18 cellular contexts compared by ENCODE assay signal in the genomic region with DNA sequence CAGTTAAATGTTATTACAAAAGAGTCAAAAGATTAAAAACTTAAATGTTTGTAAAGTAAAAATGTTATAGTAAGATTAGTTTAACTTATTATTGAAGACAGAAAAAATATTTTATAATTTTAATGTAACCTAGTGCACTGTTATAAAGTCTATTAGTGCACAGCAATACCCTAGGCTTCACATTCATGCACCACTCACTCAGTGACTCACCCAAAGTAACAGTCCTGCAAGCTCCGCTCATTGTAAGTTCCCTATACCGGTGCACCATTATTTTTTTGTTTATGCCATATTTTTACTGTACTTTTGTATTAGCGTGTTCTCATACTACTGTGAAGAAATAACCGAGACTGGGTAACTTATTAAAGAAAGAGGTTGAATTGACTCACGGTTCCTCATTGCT.
"Had no signal": no experiment of that assay in that cellular context is flagged by ENCODE, and none has a peak within 500 bp of the region (broad histone marks: within the 10 kb centered on the region; RNA-seq: fewer than 3 reads in every experiment).

No MANE protein-coding gene starts in this region.

- H3K27ac ChIP-seq: dorsolateral prefrontal cortex, pancreas, right lobe of liver, suprapubic skin, thyroid gland had no signal

- H3K4me3 Mint-ChIP-seq: naive B cell; nephron; stimulated activated effector memory CD8-positive, alpha-beta T cell treated with anti-CD3 and anti-CD28 coated beads, Interleukin-12 subunit alpha, Interleukin-12 subunit beta, amount 100 ng/mL, for 72 hours; type B pancreatic cell had no signal

- H3K4me1 Mint-ChIP-seq: naive B cell; stimulated activated effector memory CD8-positive, alpha-beta T cell treated with anti-CD3 and anti-CD28 coated beads, Interleukin-12 subunit alpha, Interleukin-12 subunit beta, amount 100 ng/mL, for 72 hours had no signal

- H3K36me3 Mint-ChIP-seq: naive B cell; stimulated activated effector memory CD8-positive, alpha-beta T cell treated with anti-CD3 and anti-CD28 coated beads, Interleukin-12 subunit alpha, Interleukin-12 subunit beta, amount 100 ng/mL, for 72 hours; type B pancreatic cell had no signal

- ATAC-seq: esophagus mucosa; pancreas; right lobe of liver; stimulated activated effector memory CD8-positive, alpha-beta T cell treated with anti-CD3 and anti-CD28 coated beads, Interleukin-12 subunit alpha, Interleukin-12 subunit beta, amount 100 ng/mL, for 72 hours; stimulated activated naive CD8-positive, alpha-beta T cell treated with anti-CD3 and anti-CD28 coated beads, Interleukin-15, Interleukin-2, amounts not matched to agents 100 U/mL and 50 U/mL, for 24 hours had no signal

- H3K9me3 ChIP-seq: pancreas, right lobe of liver, suprapubic skin, thyroid gland had no signal

- H3K4me3 ChIP-seq: dorsolateral prefrontal cortex, pancreas, right lobe of liver, suprapubic skin, thyroid gland had no signal

- H3K27me3 Mint-ChIP-seq: naive B cell, progenitor cell of endocrine pancreas had no signal

- H3K36me3 ChIP-seq: pancreas, right lobe of liver, suprapubic skin, thyroid gland had no signal

- H3K9me3 Mint-ChIP-seq: nephron, type B pancreatic cell had no signal

- H3K27ac Mint-ChIP-seq: naive B cell; nephron; progenitor cell of endocrine pancreas; stimulated activated effector memory CD8-positive, alpha-beta T cell treated with anti-CD3 and anti-CD28 coated beads, Interleukin-12 subunit alpha, Interleukin-12 subunit beta, amount 100 ng/mL, for 72 hours; type B pancreatic cell had no signal

- H3K27me3 ChIP-seq: dorsolateral prefrontal cortex, pancreas, right lobe of liver, suprapubic skin, thyroid gland had no signal

- DNase-seq: cortex of kidney; dorsolateral prefrontal cortex; effector CD8-positive, alpha-beta T cell; islet precursor cell; naive B cell; occipital lobe; pancreas; right lobe of liver; stimulated activated CD4-positive, alpha-beta T cell treated with anti-CD3 and anti-CD28 coated beads, Interleukin-4, amount 100 ng/mL, for 1 hour; stimulated activated CD8-positive, alpha-beta memory T cell treated with anti-CD3 and anti-CD28 coated beads, Interleukin-4, amount 100 ng/mL, for 48 hours; stimulated activated naive CD8-positive, alpha-beta T cell treated with anti-CD3 and anti-CD28 coated beads, Interleukin-15, Interleukin-2, amounts not matched to agents 100 U/mL and 50 U/mL, for 24 hours; thyroid gland had no signal

- H3K4me1 ChIP-seq: pancreas, right lobe of liver, suprapubic skin had no signal
